Comparison of ENCODE assay signal across 2 cellular contexts in genomic region chr4:1568855-1569460, GRCh38.
TF ChIP-seq lines count a peak whose summit lies in the region.

No MANE protein-coding gene starts in this region.

TF ChIP-seq in HepG2, 621 proteins besides CTCF, POLR2A, EP300 and RAD21:
- TF ChIP-seq NR2F6 (IDR thresholded peaks at IDR 0.05) (no peak), NR2F6 (CRISPR knock-in tag; IDR thresholded peaks at IDR 0.05) (no peak), ZNF761 (CRISPR knock-in tag; conservative IDR thresholded peaks at IDR 0.05) (no peak), ZFP1 (CRISPR knock-in tag; IDR thresholded peaks at IDR 0.05) (no peak), ZNF331 (CRISPR knock-in tag; IDR thresholded peaks at IDR 0.05) (no peak), MED13 (CRISPR knock-in tag; IDR thresholded peaks at IDR 0.05) (no peak), ZNF747 (CRISPR knock-in tag; IDR thresholded peaks at IDR 0.05; ENCODE audit: borderline replicate concordance) (no peak)

TF ChIP-seq in SK-N-SH treated with all-trans-retinoic acid at 6 μM for 48 hours, 23 proteins besides CTCF, POLR2A, EP300 and RAD21:
- no peak for TF ChIP-seq BACH2 (CRISPR knock-in tag; IDR thresholded peaks at IDR 0.05; ENCODE audit: borderline replicate concordance)
- TF ChIP-seq TSHZ2 (CRISPR knock-in tag; IDR thresholded peaks at IDR 0.05), result no peak
- TF ChIP-seq, protein P1, sequence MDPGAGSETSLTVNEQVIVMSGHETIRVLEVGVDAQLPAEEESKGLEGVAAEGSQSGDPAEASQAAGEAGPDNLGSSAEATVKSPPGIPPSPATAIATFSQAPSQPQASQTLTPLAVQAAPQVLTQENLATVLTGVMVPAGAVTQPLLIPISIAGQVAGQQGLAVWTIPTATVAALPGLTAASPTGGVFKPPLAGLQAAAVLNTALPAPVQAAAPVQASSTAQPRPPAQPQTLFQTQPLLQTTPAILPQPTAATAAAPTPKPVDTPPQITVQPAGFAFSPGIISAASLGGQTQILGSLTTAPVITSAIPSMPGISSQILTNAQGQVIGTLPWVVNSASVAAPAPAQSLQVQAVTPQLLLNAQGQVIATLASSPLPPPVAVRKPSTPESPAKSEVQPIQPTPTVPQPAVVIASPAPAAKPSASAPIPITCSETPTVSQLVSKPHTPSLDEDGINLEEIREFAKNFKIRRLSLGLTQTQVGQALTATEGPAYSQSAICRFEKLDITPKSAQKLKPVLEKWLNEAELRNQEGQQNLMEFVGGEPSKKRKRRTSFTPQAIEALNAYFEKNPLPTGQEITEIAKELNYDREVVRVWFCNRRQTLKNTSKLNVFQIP (CRISPR knock-in tag; IDR thresholded peaks at IDR 0.05; ENCODE audit: borderline replicate concordance, low read depth), result no peak
- TF ChIP-seq, protein P2, sequence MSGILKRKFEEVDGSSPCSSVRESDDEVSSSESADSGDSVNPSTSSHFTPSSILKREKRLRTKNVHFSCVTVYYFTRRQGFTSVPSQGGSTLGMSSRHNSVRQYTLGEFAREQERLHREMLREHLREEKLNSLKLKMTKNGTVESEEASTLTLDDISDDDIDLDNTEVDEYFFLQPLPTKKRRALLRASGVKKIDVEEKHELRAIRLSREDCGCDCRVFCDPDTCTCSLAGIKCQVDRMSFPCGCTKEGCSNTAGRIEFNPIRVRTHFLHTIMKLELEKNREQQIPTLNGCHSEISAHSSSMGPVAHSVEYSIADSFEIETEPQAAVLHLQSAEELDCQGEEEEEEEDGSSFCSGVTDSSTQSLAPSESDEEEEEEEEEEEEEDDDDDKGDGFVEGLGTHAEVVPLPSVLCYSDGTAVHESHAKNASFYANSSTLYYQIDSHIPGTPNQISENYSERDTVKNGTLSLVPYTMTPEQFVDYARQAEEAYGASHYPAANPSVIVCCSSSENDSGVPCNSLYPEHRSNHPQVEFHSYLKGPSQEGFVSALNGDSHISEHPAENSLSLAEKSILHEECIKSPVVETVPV (CRISPR knock-in tag; IDR thresholded peaks at IDR 0.05), result no peak
- TF ChIP-seq ZFP3 (CRISPR knock-in tag; IDR thresholded peaks at IDR 0.05), result no peak
